Comparison of ENCODE assay signal across 21 cellular contexts in the genomic region with DNA sequence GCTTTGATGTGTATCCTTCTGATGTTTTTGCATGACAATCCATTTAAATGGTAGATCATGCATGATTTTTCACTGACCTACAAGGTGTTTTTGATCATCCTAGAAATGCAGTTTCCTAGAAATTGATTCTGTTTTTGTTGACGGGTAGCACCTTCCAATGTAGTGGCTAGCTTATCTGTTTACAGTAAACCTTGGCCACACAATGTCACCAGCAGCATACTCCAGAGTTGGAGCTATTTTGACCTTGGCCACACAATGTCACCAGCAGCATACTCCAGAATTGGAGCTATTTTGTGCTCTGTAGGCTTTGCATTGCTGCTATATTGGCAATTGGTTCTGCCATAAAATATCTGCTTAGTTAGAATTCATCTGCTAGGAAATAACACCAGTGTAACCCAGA.
DNase-seq lines count a peak whose midpoint lies in the region; ATAC-seq and TF ChIP-seq lines count a peak whose summit lies in the region.
"Had no signal": no experiment of that assay in that cellular context is flagged by ENCODE, and none has a peak within 500 bp of the region (broad histone marks: within the 10 kb centered on the region; RNA-seq: fewer than 3 reads in every experiment).

No MANE protein-coding gene starts in this region.

- H3K9me3 Mint-ChIP-seq in endothelial cell (ENCODE audit: unreplicated experiment): no peaks in the 10 kb centered on the region
- H3K9me3 Mint-ChIP-seq: activated naive CD4-positive, alpha-beta T cell treated with anti-CD3 and anti-CD28 coated beads for 36 hours; activated T-cell treated with anti-CD3 and anti-CD28 coated beads, Interleukin-2, amount 50 U/mL, for 4 hours; CD8-positive, alpha-beta T cell; nephron had no signal

- DNase-seq in colonic mucosa (no peak), lower lobe of right lung (no peak), stomach (no peak), NCI-H1092 (lab: John Stamatoyannopoulos, UW) (no peak), NCI-H2107 (lab: John Stamatoyannopoulos, UW) (no peak), endothelial cell (ENCODE audit: low spot score) (no peak)
- DNase-seq: activated CD8-positive, alpha-beta memory T cell treated with anti-CD3 and anti-CD28 coated beads for 24 hours; activated naive CD4-positive, alpha-beta T cell treated with anti-CD3 and anti-CD28 coated beads for 36 hours; activated T-cell treated with anti-CD3 and anti-CD28 coated beads, Interleukin-2, amount 50 U/mL, for 4 hours; CD8-positive, alpha-beta T cell; DMS79; HCEC 1CT; NCI-H1694 treated with DMSO at 0.1 percent for 48 hours; NCI-H226; NCI-H774; stimulated activated CD4-positive, alpha-beta T cell treated with anti-CD3 and anti-CD28 coated beads, Interleukin-4, amount 100 ng/mL, for 24 hours had no signal

- no peak overlapping the region for H3K27ac Mint-ChIP-seq in endothelial cell (ENCODE audit: unreplicated experiment)
- H3K27ac Mint-ChIP-seq: activated naive CD4-positive, alpha-beta T cell treated with anti-CD3 and anti-CD28 coated beads for 36 hours; CD8-positive, alpha-beta T cell; nephron; progenitor cell of endocrine pancreas had no signal

- intact Hi-C loops in colonic mucosa (cut with DNase I): no loop called here
- intact Hi-C loops in lower lobe of right lung (cut with DNase I): no loop called here
- intact Hi-C loops in stomach (cut with DNase I; ENCODE audit: low total_unique reads): no loop called here

- TF ChIP-seq CTCF in C4-2B (conservative IDR thresholded peaks at IDR 0.05): no peak
- TF ChIP-seq CTCF in colonic mucosa (IDR thresholded peaks at IDR 0.05): no peak
- TF ChIP-seq CTCF in lower lobe of right lung (IDR thresholded peaks at IDR 0.05): no peak
- TF ChIP-seq CTCF in stomach (IDR thresholded peaks at IDR 0.05): no peak
- TF ChIP-seq CTCF in endothelial cell (IDR thresholded peaks at IDR 0.05; ENCODE audit: unreplicated experiment): no peak

- H3K36me3 ChIP-seq in colonic mucosa (no peaks in the 10 kb centered on the region), lower lobe of right lung (peaks cover 31% of the 10 kb centered on the region), stomach (peaks cover 0 to 8% (median 4%) of the 10 kb centered on the region in 4 donors)

- no peaks in the 10 kb centered on the region for H3K9me3 ChIP-seq in colonic mucosa
- H3K9me3 ChIP-seq in lower lobe of right lung: no peaks in the 10 kb centered on the region
- H3K9me3 ChIP-seq in stomach: no peaks in the 10 kb centered on the region

- no peak overlapping the region for H3K9ac ChIP-seq in colonic mucosa (ENCODE audit: low read depth in 2 of 2, low read length in 2 of 2)

- H3K36me3 Mint-ChIP-seq in endothelial cell (ENCODE audit: low read depth, unreplicated experiment): peaks cover 20% of the 10 kb centered on the region
- H3K36me3 Mint-ChIP-seq: CD8-positive, alpha-beta T cell had no signal

- H3K4me1 Mint-ChIP-seq in endothelial cell (ENCODE audit: unreplicated experiment): peaks cover 33% of the 10 kb centered on the region

- ATAC-seq in lower lobe of right lung (no peak), GM21423 (IDR thresholded peaks at IDR 0.05; ENCODE audit: unreplicated experiment) (no peak)
- ATAC-seq: activated T-cell treated with anti-CD3 and anti-CD28 coated beads, Interleukin-2, amount 50 U/mL, for 4 hours; CD8-positive, alpha-beta T cell; K562 had no signal

- H3K4me3 Mint-ChIP-seq in endothelial cell (ENCODE audit: unreplicated experiment): no peak overlapping the region
- H3K4me3 Mint-ChIP-seq: activated naive CD4-positive, alpha-beta T cell treated with anti-CD3 and anti-CD28 coated beads for 36 hours; activated T-cell treated with anti-CD3 and anti-CD28 coated beads, Interleukin-2, amount 50 U/mL, for 4 hours; CD8-positive, alpha-beta T cell; nephron had no signal

- H3K27ac ChIP-seq in C4-2B (peak overlapping the region; percentile 64), colonic mucosa (peak overlapping the region; percentile 35), lower lobe of right lung (peak overlapping the region; percentile 83), stomach (peak overlapping the region; percentile 46 to 83 (median 57))

- H3K4me1 ChIP-seq in colonic mucosa (peaks cover 11% of the 10 kb centered on the region), lower lobe of right lung (peaks cover 98% of the 10 kb centered on the region), stomach (peaks cover 31 to 65% (median 39%) of the 10 kb centered on the region in 4 donors)

- 19 to 82% (median 76%) methylated on average over 1 of the region's 1 CpG for WGBS in stomach, 5 donors

- no peak overlapping the region for H3K4me3 ChIP-seq in colonic mucosa
- H3K4me3 ChIP-seq in lower lobe of right lung: no peak overlapping the region
- no peak overlapping the region for H3K4me3 ChIP-seq in stomach
- H3K4me3 ChIP-seq: K562 had no signal

- no peak for TF ChIP-seq POLR2A in stomach (IDR thresholded peaks at IDR 0.05)

- H3K27me3 ChIP-seq in colonic mucosa (no peaks in the 10 kb centered on the region), lower lobe of right lung (ENCODE audit: low read depth) (no peaks in the 10 kb centered on the region), stomach (no peaks in the 10 kb centered on the region)

- peaks cover 8% of the 10 kb centered on the region for H3K27me3 Mint-ChIP-seq in endothelial cell (ENCODE audit: unreplicated experiment)
- H3K27me3 Mint-ChIP-seq: progenitor cell of endocrine pancreas had no signal

- no peak for TF ChIP-seq EP300 in stomach (IDR thresholded peaks at IDR 0.05)
